21 cellular contexts compared by ENCODE assay signal in genomic region chr6:90111387-90111786, GRCh38.
A peak's percentile ranks its signal among the peaks of the same experiment; 100 is the strongest.
DNase-seq lines count a peak whose midpoint lies in the region; ATAC-seq and TF ChIP-seq lines count a peak whose summit lies in the region.
"Had no signal": no experiment of that assay in that cellular context is flagged by ENCODE, and none has a peak within 500 bp of the region (broad histone marks: within the 10 kb centered on the region; RNA-seq: fewer than 3 reads in every experiment).

No MANE protein-coding gene starts in this region.

- peaks cover 63% of the 10 kb centered on the region for H3K36me3 Mint-ChIP-seq in activated CD4-positive, alpha-beta T cell treated with anti-CD3 and anti-CD28 coated beads, Interleukin-2, amount 10 ng/mL, durations not matched to agents 7 days and 5 days (ENCODE audit: low read depth)
- H3K36me3 Mint-ChIP-seq in activated naive CD8-positive, alpha-beta T cell treated with anti-CD3 and anti-CD28 coated beads, Interleukin-2, amount 10 ng/mL, durations not matched to agents 7 days and 5 days = peaks cover 45% of the 10 kb centered on the region
- H3K36me3 Mint-ChIP-seq in stimulated activated effector memory CD8-positive, alpha-beta T cell treated with anti-CD3 and anti-CD28 coated beads, Interleukin-12 subunit alpha, Interleukin-12 subunit beta, amount 100 ng/mL, for 72 hours = peaks cover 7% of the 10 kb centered on the region

- H3K4me1 ChIP-seq in Loucy (ENCODE audit: insufficient read depth, low read length, poor library complexity, severe bottlenecking) (peaks cover 36% of the 10 kb centered on the region), heart right ventricle (peaks cover 0 to 3% (median 0%) of the 10 kb centered on the region in 9 donors)
- H3K4me1 ChIP-seq: A549, right atrium auricular region, suprapubic skin had no signal

- 0 out of 2 replicates have a peak, but pooled peaks have one; percentile 22 for TF ChIP-seq CTCF in Loucy (conservative IDR thresholded peaks at IDR 0.05; ENCODE audit: low read length)
- TF ChIP-seq CTCF in heart right ventricle (IDR thresholded peaks at IDR 0.05) = no peak

- intact Hi-C loops in heart right ventricle (cut with DNase I) = no loop called here

- H3K27me3 Mint-ChIP-seq in activated CD4-positive, alpha-beta T cell treated with anti-CD3 and anti-CD28 coated beads, Interleukin-2, amount 10 ng/mL, durations not matched to agents 7 days and 5 days = no peaks in the 10 kb centered on the region
- H3K27me3 Mint-ChIP-seq in activated naive CD8-positive, alpha-beta T cell treated with anti-CD3 and anti-CD28 coated beads, Interleukin-2, amount 10 ng/mL, durations not matched to agents 7 days and 5 days = no peaks in the 10 kb centered on the region

- H3K4me1 Mint-ChIP-seq in activated CD4-positive, alpha-beta T cell treated with anti-CD3 and anti-CD28 coated beads, Interleukin-2, amount 10 ng/mL, durations not matched to agents 7 days and 5 days = peaks cover 62% of the 10 kb centered on the region
- H3K4me1 Mint-ChIP-seq in activated naive CD8-positive, alpha-beta T cell treated with anti-CD3 and anti-CD28 coated beads, Interleukin-2, amount 10 ng/mL, durations not matched to agents 7 days and 5 days = peaks cover 57% of the 10 kb centered on the region
- peaks cover 38% of the 10 kb centered on the region for H3K4me1 Mint-ChIP-seq in stimulated activated effector memory CD8-positive, alpha-beta T cell treated with anti-CD3 and anti-CD28 coated beads, Interleukin-12 subunit alpha, Interleukin-12 subunit beta, amount 100 ng/mL, for 72 hours

- peak; percentile 40 for ATAC-seq in activated naive CD8-positive, alpha-beta T cell treated with anti-CD3 and anti-CD28 coated beads, Interleukin-2, amount 10 ng/mL, durations not matched to agents 7 days and 5 days (ENCODE audit: low read depth)
- peak; percentile 8 for ATAC-seq in stimulated activated effector memory CD8-positive, alpha-beta T cell treated with anti-CD3 and anti-CD28 coated beads, Interleukin-12 subunit alpha, Interleukin-12 subunit beta, amount 100 ng/mL, for 72 hours
- no peak for ATAC-seq in GM19467 (IDR thresholded peaks at IDR 0.05; ENCODE audit: unreplicated experiment)
- ATAC-seq in heart right ventricle = no peak
- ATAC-seq: A549 had no signal

- H3K27ac Mint-ChIP-seq in activated CD4-positive, alpha-beta T cell treated with anti-CD3 and anti-CD28 coated beads, Interleukin-2, amount 10 ng/mL, durations not matched to agents 7 days and 5 days = peak overlapping the region; percentile 81
- H3K27ac Mint-ChIP-seq in activated naive CD8-positive, alpha-beta T cell treated with anti-CD3 and anti-CD28 coated beads, Interleukin-2, amount 10 ng/mL, durations not matched to agents 7 days and 5 days = peak overlapping the region; percentile 93
- H3K27ac Mint-ChIP-seq in stimulated activated effector memory CD8-positive, alpha-beta T cell treated with anti-CD3 and anti-CD28 coated beads, Interleukin-12 subunit alpha, Interleukin-12 subunit beta, amount 100 ng/mL, for 72 hours = peak overlapping the region; percentile 0

- H3K4me2 ChIP-seq in Loucy (ENCODE audit: low read depth, low read length, poor library complexity, severe bottlenecking) = peak overlapping the region; percentile 49
- H3K4me2 ChIP-seq: A549 had no signal

- peaks cover 8% of the 10 kb centered on the region for H3K9me3 ChIP-seq in Loucy (ENCODE audit: insufficient read depth, low read depth, low read length)
- H3K9me3 ChIP-seq in heart right ventricle = peaks cover 0 to 39% (median 12%) of the 10 kb centered on the region in 11 donors

- H3K4me3 ChIP-seq in Loucy (ENCODE audit: low read length, poor library complexity, severe bottlenecking) (peak overlapping the region; percentile 22), heart right ventricle (no peak overlapping the region)
- H3K4me3 ChIP-seq: A549, right atrium auricular region, suprapubic skin had no signal

- WGBS in heart right ventricle, 2 donors = 96 to 97% methylated on average over 2 of the region's 2 CpGs

- DNase-seq in activated CD4-positive, alpha-beta T cell treated with anti-CD3 and anti-CD28 coated beads, Interleukin-2, amount 10 ng/mL, durations not matched to agents 7 days and 5 days = no peak
- DNase-seq in activated CD4-positive, alpha-beta T cell treated with anti-CD3 and anti-CD28 coated beads for 1 hour = no peak
- no peak for DNase-seq in activated naive CD8-positive, alpha-beta T cell treated with anti-CD3 and anti-CD28 coated beads, Interleukin-2, amount 10 ng/mL, durations not matched to agents 7 days and 5 days
- DNase-seq in stimulated activated effector memory CD8-positive, alpha-beta T cell treated with anti-CD3 and anti-CD28 coated beads, Interleukin-12 subunit alpha, Interleukin-12 subunit beta, amount 100 ng/mL, for 72 hours (ENCODE audit: low spot score in 2 of 2) = no peak
- DNase-seq in iPS-NIHi7 (ENCODE audit: extremely low spot score) (no peak), heart right ventricle (no peak)
- DNase-seq: caudate nucleus; foreskin fibroblast; hippocampal formation; islet precursor cell; NCI-H2107; NCI-H510A; NK-92 treated with Interleukin-12 subunit alpha and Interleukin-12 subunit beta, amount 100 ng/mL, for 24 hours; stimulated activated CD4-positive, alpha-beta T cell treated with anti-CD3 and anti-CD28 coated beads, Interleukin-12 subunit alpha, Interleukin-12 subunit beta, amount 100 ng/mL, for 4 hours; T1000 had no signal

- H3K79me2 ChIP-seq in Loucy (ENCODE audit: insufficient read depth, low read length) = peaks cover 35% of the 10 kb centered on the region; the same call in 1 of the 2 replicates

- H3K27me3 ChIP-seq in Loucy (ENCODE audit: insufficient read depth, low read length, poor library complexity, severe bottlenecking) = no peaks in the 10 kb centered on the region
- no peaks in the 10 kb centered on the region for H3K27me3 ChIP-seq in heart right ventricle
- H3K27me3 ChIP-seq: right atrium auricular region, suprapubic skin had no signal

- CTCF ChIA-PET in activated CD4-positive, alpha-beta T cell treated with anti-CD3 and anti-CD28 coated beads, Interleukin-2, amount 10 ng/mL, durations not matched to agents 7 days and 5 days (lab: Charles Lee) = interaction anchor here (1.6 kb wide), 1 partner anchor 160 kb away, joined by 4 read pairs; no protein-coding TSS in a partner anchor

- no peak overlapping the region for H3K9ac ChIP-seq in Loucy (ENCODE audit: low read depth, low read length, poor library complexity, severe bottlenecking)

- H3F3A ChIP-seq in Loucy (ENCODE audit: low read depth) = no peaks in the 10 kb centered on the region

- no peak overlapping the region for H2AFZ ChIP-seq in Loucy (ENCODE audit: low read length)

- no peaks in the 10 kb centered on the region for H4K20me1 ChIP-seq in Loucy (ENCODE audit: insufficient read depth, low read length, poor library complexity, severe bottlenecking)

- H3K9me3 Mint-ChIP-seq in activated CD4-positive, alpha-beta T cell treated with anti-CD3 and anti-CD28 coated beads, Interleukin-2, amount 10 ng/mL, durations not matched to agents 7 days and 5 days = peaks cover 40% of the 10 kb centered on the region
- peaks cover 29% of the 10 kb centered on the region for H3K9me3 Mint-ChIP-seq in activated naive CD8-positive, alpha-beta T cell treated with anti-CD3 and anti-CD28 coated beads, Interleukin-2, amount 10 ng/mL, durations not matched to agents 7 days and 5 days
- peaks cover 13% of the 10 kb centered on the region for H3K9me3 Mint-ChIP-seq in stimulated activated effector memory CD8-positive, alpha-beta T cell treated with anti-CD3 and anti-CD28 coated beads, Interleukin-12 subunit alpha, Interleukin-12 subunit beta, amount 100 ng/mL, for 72 hours

- H3K27ac ChIP-seq in heart right ventricle = no peak overlapping the region
- H3K27ac ChIP-seq: A549, epithelial cell of prostate, right atrium auricular region, suprapubic skin had no signal

- peak overlapping the region; percentile 11 for H3K4me3 Mint-ChIP-seq in activated CD4-positive, alpha-beta T cell treated with anti-CD3 and anti-CD28 coated beads, Interleukin-2, amount 10 ng/mL, durations not matched to agents 7 days and 5 days
- peak overlapping the region; percentile 64 for H3K4me3 Mint-ChIP-seq in activated naive CD8-positive, alpha-beta T cell treated with anti-CD3 and anti-CD28 coated beads, Interleukin-2, amount 10 ng/mL, durations not matched to agents 7 days and 5 days
- H3K4me3 Mint-ChIP-seq in stimulated activated effector memory CD8-positive, alpha-beta T cell treated with anti-CD3 and anti-CD28 coated beads, Interleukin-12 subunit alpha, Interleukin-12 subunit beta, amount 100 ng/mL, for 72 hours = peak overlapping the region; percentile 10

- H3K36me3 ChIP-seq in Loucy (ENCODE audit: insufficient read depth, low read length) (no peaks in the 10 kb centered on the region), heart right ventricle (no peaks in the 10 kb centered on the region)
- H3K36me3 ChIP-seq: right atrium auricular region, suprapubic skin had no signal

- no peaks in the 10 kb centered on the region for H3K9me2 ChIP-seq in Loucy (replicated peaks; ENCODE audit: low read depth, low read length)

- POLR2A ChIA-PET in activated CD4-positive, alpha-beta T cell treated with anti-CD3 and anti-CD28 coated beads, Interleukin-2, amount 10 ng/mL, durations not matched to agents 7 days and 5 days (lab: Charles Lee) = no interaction called here
- POLR2A ChIA-PET in activated naive CD8-positive, alpha-beta T cell treated with anti-CD3 and anti-CD28 coated beads, Interleukin-2, amount 10 ng/mL, durations not matched to agents 7 days and 5 days (lab: Charles Lee) = interaction anchor here (0.7 to 5.8 kb wide), 8 partner anchors 13 to 171 kb away, joined by 3 to 53 read pairs (median 5); no protein-coding TSS in a partner anchor

Comparison
In these comparisons a context has a peak if more than half of its experiments do, and no peak if none do; other contexts are left out.
1. H3K27ac Mint-ChIP-seq: peak in every context shown above with its lines; median percentile 93 in activated naive CD8-positive, alpha-beta T cell treated with anti-CD3 and anti-CD28 coated beads, Interleukin-2, amount 10 ng/mL, durations not matched to agents 7 days and 5 days; 81 in activated CD4-positive, alpha-beta T cell treated with anti-CD3 and anti-CD28 coated beads, Interleukin-2, amount 10 ng/mL, durations not matched to agents 7 days and 5 days; 0 in stimulated activated effector memory CD8-positive, alpha-beta T cell treated with anti-CD3 and anti-CD28 coated beads, Interleukin-12 subunit alpha, Interleukin-12 subunit beta, amount 100 ng/mL, for 72 hours.
2. H3K4me3 Mint-ChIP-seq: peak in every context shown above with its lines; median percentile 64 in activated naive CD8-positive, alpha-beta T cell treated with anti-CD3 and anti-CD28 coated beads, Interleukin-2, amount 10 ng/mL, durations not matched to agents 7 days and 5 days; 11 in activated CD4-positive, alpha-beta T cell treated with anti-CD3 and anti-CD28 coated beads, Interleukin-2, amount 10 ng/mL, durations not matched to agents 7 days and 5 days; 10 in stimulated activated effector memory CD8-positive, alpha-beta T cell treated with anti-CD3 and anti-CD28 coated beads, Interleukin-12 subunit alpha, Interleukin-12 subunit beta, amount 100 ng/mL, for 72 hours.
3. ATAC-seq: peak in activated naive CD8-positive, alpha-beta T cell treated with anti-CD3 and anti-CD28 coated beads, Interleukin-2, amount 10 ng/mL, durations not matched to agents 7 days and 5 days (single experiment) and stimulated activated effector memory CD8-positive, alpha-beta T cell treated with anti-CD3 and anti-CD28 coated beads, Interleukin-12 subunit alpha, Interleukin-12 subunit beta, amount 100 ng/mL, for 72 hours (single experiment); none in GM19467 (single experiment) and heart right ventricle (0 of 8).